17 cellular contexts compared by ENCODE assay signal in genomic region chr13:34124912-34125311, GRCh38.
A peak's percentile ranks its signal among the peaks of the same experiment; 100 is the strongest.
DNase-seq lines count a peak whose midpoint lies in the region; ATAC-seq and TF ChIP-seq lines count a peak whose summit lies in the region.
"Had no signal": no experiment of that assay in that cellular context is flagged by ENCODE, and none has a peak within 500 bp of the region (broad histone marks: within the 10 kb centered on the region; RNA-seq: fewer than 3 reads in every experiment).

No MANE protein-coding gene starts in this region.

- no peaks in the 10 kb centered on the region for H3K27me3 ChIP-seq in lower lobe of right lung (ENCODE audit: low read depth)
- no peaks in the 10 kb centered on the region for H3K27me3 ChIP-seq in BE2C
- H3K27me3 ChIP-seq: breast epithelium, colonic mucosa, tibial nerve had no signal

- no peaks in the 10 kb centered on the region for H3K9me3 ChIP-seq in mucosa of descending colon
- H3K9me3 ChIP-seq in lower lobe of right lung: no peaks in the 10 kb centered on the region
- no peaks in the 10 kb centered on the region for H3K9me3 ChIP-seq in BE2C
- H3K9me3 ChIP-seq: breast epithelium, colonic mucosa, HAP-1, left ventricle myocardium inferior, prostate gland, tibial nerve had no signal

- H3K4me1 ChIP-seq in mucosa of descending colon (ENCODE audit: low read depth): no peaks in the 10 kb centered on the region
- no peaks in the 10 kb centered on the region for H3K4me1 ChIP-seq in lower lobe of right lung
- H3K4me1 ChIP-seq in BE2C: no peaks in the 10 kb centered on the region
- H3K4me1 ChIP-seq: breast epithelium, colonic mucosa, HAP-1, left ventricle myocardium inferior, prostate gland, tibial nerve had no signal

- DNase-seq in DMS53 (lab: John Stamatoyannopoulos, UW) (peak; percentile 91), NCI-H1105 (lab: John Stamatoyannopoulos, UW) (peak; percentile 29), NCI-H446 treated with DMSO at 0.1 percent for 48 hours (lab: John Stamatoyannopoulos, UW) (peak; percentile 30), mucosa of descending colon (no peak), lower lobe of right lung (no peak), AML-193 (lab: John Stamatoyannopoulos, UW) (no peak), BE2C (no peak)
- DNase-seq: activated CD8-positive, alpha-beta T cell treated with anti-CD3 and anti-CD28 coated beads for 36 hours; activated T-cell treated with anti-CD3 and anti-CD28 coated beads, Interleukin-2, amount 50 U/mL, for 1 hour; colonic mucosa; left ventricle myocardium inferior; NCI-H2171 treated with DMSO at 0.1 percent for 48 hours had no signal

- intact Hi-C loops in mucosa of descending colon (cut with DNase I, micrococcal nuclease) (no loop called here), lower lobe of right lung (cut with DNase I) (no loop called here)

- H3K27ac ChIP-seq in lower lobe of right lung: no peak overlapping the region
- H3K27ac ChIP-seq: breast epithelium, colonic mucosa, left ventricle myocardium inferior, prostate gland, SK-N-MC, tibial nerve had no signal

- H3K4me3 ChIP-seq in mucosa of descending colon (no peak overlapping the region), lower lobe of right lung (no peak overlapping the region), BE2C (ENCODE audit: low read depth, low read length) (no peak overlapping the region)
- H3K4me3 ChIP-seq: breast epithelium, colonic mucosa, HAP-1, left ventricle myocardium inferior, prostate gland, SK-N-MC, tibial nerve had no signal

- no peaks in the 10 kb centered on the region for H3K36me3 ChIP-seq in mucosa of descending colon (ENCODE audit: low read depth)
- H3K36me3 ChIP-seq in lower lobe of right lung: no peaks in the 10 kb centered on the region
- H3K36me3 ChIP-seq in BE2C: no peaks in the 10 kb centered on the region
- H3K36me3 ChIP-seq: breast epithelium, colonic mucosa, HAP-1, left ventricle myocardium inferior, prostate gland, tibial nerve had no signal

- TF ChIP-seq CTCF in mucosa of descending colon (IDR thresholded peaks at IDR 0.05): no peak
- TF ChIP-seq CTCF in lower lobe of right lung (IDR thresholded peaks at IDR 0.05): no peak
- no peak for TF ChIP-seq CTCF in BE2C (IDR thresholded peaks at IDR 0.05; ENCODE audit: low read depth, low read length)

- ATAC-seq in mucosa of descending colon (peak; percentile 75), lower lobe of right lung (no peak)
- ATAC-seq: activated CD8-positive, alpha-beta T cell treated with anti-CD3 and anti-CD28 coated beads for 36 hours had no signal

Comparison
In these comparisons a context has a peak if more than half of its experiments do, and no peak if none do; other contexts are left out.
1. DNase-seq: peak in DMS53 (single experiment), NCI-H1105 (single experiment) and NCI-H446 treated with DMSO at 0.1 percent for 48 hours (single experiment); none in mucosa of descending colon (0 of 3), lower lobe of right lung (single experiment), AML-193 (0 of 2) and BE2C (single experiment).